20 cellular contexts compared by ENCODE assay signal in genomic region chr1:13604191-13604590, GRCh38. TPM values are rescaled to one million over a fixed set of nuclear protein-coding genes. Genes with fewer than 3 reads are reported as not detected.
DNase-seq lines count a peak whose midpoint lies in the region; ATAC-seq and TF ChIP-seq lines count a peak whose summit lies in the region.
"Had no signal": no experiment of that assay in that cellular context is flagged by ENCODE, and none has a peak within 500 bp of the region (broad histone marks: within the 10 kb centered on the region; RNA-seq: fewer than 3 reads in every experiment).

No MANE protein-coding gene starts in this region.

- H3K36me3 Mint-ChIP-seq in brain (peaks cover 34% of the 10 kb centered on the region), nephron progenitor cell (ENCODE audit: low read depth) (peaks cover 12% of the 10 kb centered on the region)
- H3K36me3 Mint-ChIP-seq in activated CD4-positive, alpha-beta T cell treated with anti-CD3 and anti-CD28 coated beads, Interleukin-2, amount 10 ng/mL, durations not matched to agents 24 days and 14 days (ENCODE audit: low read depth) = no peaks in the 10 kb centered on the region
- H3K36me3 Mint-ChIP-seq: CD4-positive, CD25-positive, alpha-beta regulatory T cell had no signal

- H3K36me3 ChIP-seq in PC-3 (ENCODE audit: low read depth, low read length) = no peaks in the 10 kb centered on the region
- H3K36me3 ChIP-seq: BE2C had no signal

- no peak overlapping the region for H3K4me3 ChIP-seq in PC-3 (ENCODE audit: low read length)

- TF ChIP-seq CTCF in PC-3 (conservative IDR thresholded peaks at IDR 0.05; ENCODE audit: low read depth, low read length) = no peak
- no peak for TF ChIP-seq CTCF in brain (conservative IDR thresholded peaks at IDR 0.05)
- no peak for TF ChIP-seq CTCF in nephron progenitor cell (IDR thresholded peaks at IDR 0.05)

- H3K4me1 Mint-ChIP-seq in brain (peaks cover 19% of the 10 kb centered on the region), nephron progenitor cell (no peaks in the 10 kb centered on the region)
- H3K4me1 Mint-ChIP-seq in activated CD4-positive, alpha-beta T cell treated with anti-CD3 and anti-CD28 coated beads, Interleukin-2, amount 10 ng/mL, durations not matched to agents 24 days and 14 days = no peaks in the 10 kb centered on the region
- H3K4me1 Mint-ChIP-seq: CD4-positive, CD25-positive, alpha-beta regulatory T cell had no signal

- no peaks in the 10 kb centered on the region for H3K9me2 ChIP-seq in PC-3 (replicated peaks; ENCODE audit: low read length)

- peak overlapping the region; percentile 29; the same call in 1 of the 2 replicates for H3K4me2 ChIP-seq in PC-3 (ENCODE audit: low read length)
- H3K4me2 ChIP-seq: KMS-11 had no signal

- H3K27me3 ChIP-seq in PC-3 (ENCODE audit: low read length) = no peaks in the 10 kb centered on the region
- H3K27me3 ChIP-seq: BE2C had no signal

- no peak overlapping the region for H3K4me3 Mint-ChIP-seq in brain
- no peak overlapping the region for H3K4me3 Mint-ChIP-seq in nephron progenitor cell
- H3K4me3 Mint-ChIP-seq in activated CD4-positive, alpha-beta T cell treated with anti-CD3 and anti-CD28 coated beads, Interleukin-2, amount 10 ng/mL, durations not matched to agents 24 days and 14 days = no peak overlapping the region
- H3K4me3 Mint-ChIP-seq: CD4-positive, CD25-positive, alpha-beta regulatory T cell had no signal

- H2AFZ ChIP-seq in PC-3 (ENCODE audit: low read length) = no peak overlapping the region

- no peak for ATAC-seq in PC-3
- no peak for ATAC-seq in HG03196 (IDR thresholded peaks at IDR 0.05; ENCODE audit: unreplicated experiment)
- ATAC-seq: HCT116 had no signal

- H3K27me3 Mint-ChIP-seq in brain = peaks cover 4% of the 10 kb centered on the region
- H3K27me3 Mint-ChIP-seq in nephron progenitor cell (ENCODE audit: low read depth, poor library complexity) = peaks cover 2% of the 10 kb centered on the region
- H3K27me3 Mint-ChIP-seq in activated CD4-positive, alpha-beta T cell treated with anti-CD3 and anti-CD28 coated beads, Interleukin-2, amount 10 ng/mL, durations not matched to agents 24 days and 14 days = no peaks in the 10 kb centered on the region
- H3K27me3 Mint-ChIP-seq: CD4-positive, CD25-positive, alpha-beta regulatory T cell had no signal

- H3K27ac ChIP-seq in PC-3 (ENCODE audit: low read length) = peak overlapping the region; percentile 73
- H3K27ac ChIP-seq: KMS-11 had no signal

- H3F3A ChIP-seq in PC-3 (ENCODE audit: low read length, unreplicated experiment) = no peaks in the 10 kb centered on the region

- no TSS peak for BruUV-seq in PC-3 (replicated peaks; lab: Mats Ljungman, UMichigan)

- no peaks in the 10 kb centered on the region for H3K79me2 ChIP-seq in PC-3 (ENCODE audit: low read length)

- no peaks in the 10 kb centered on the region for H4K20me1 ChIP-seq in PC-3 (ENCODE audit: low read length)

- H3K9me3 Mint-ChIP-seq in brain (no peaks in the 10 kb centered on the region), nephron progenitor cell (no peaks in the 10 kb centered on the region)
- H3K9me3 Mint-ChIP-seq in activated CD4-positive, alpha-beta T cell treated with anti-CD3 and anti-CD28 coated beads, Interleukin-2, amount 10 ng/mL, durations not matched to agents 24 days and 14 days = no peaks in the 10 kb centered on the region

- H3K4me1 ChIP-seq in PC-3 (ENCODE audit: insufficient read depth, low read length) = peaks cover 41% of the 10 kb centered on the region
- H3K4me1 ChIP-seq: BE2C had no signal

- DNase-seq in PC-3 (no peak), nephron progenitor cell (no peak), glomerular visceral epithelial cell (ENCODE audit: extremely low spot score) (no peak)
- no peak for DNase-seq in activated CD4-positive, CD25-positive, alpha-beta regulatory T cell treated with anti-CD3 and anti-CD28 coated beads, Interleukin-2, amount 50 U/mL, for 72 hours
- DNase-seq in activated CD4-positive, alpha-beta T cell treated with anti-CD3 and anti-CD28 coated beads, Interleukin-2, amount 10 ng/mL, durations not matched to agents 24 days and 14 days = no peak
- DNase-seq: BE2C; CD4-positive, CD25-positive, alpha-beta regulatory T cell; EL; GF-D8; IMR-90; MV-4-11; NCI-H1105 treated with DMSO at 0.1 percent for 48 hours; NCI-H2029 treated with DMSO at 0.1 percent for 48 hours; NCI-H226; NCI-H510A treated with DMSO at 0.1 percent for 48 hours; NCI-H748 treated with DMSO at 0.1 percent for 48 hours had no signal

- peak overlapping the region in 4 of 5 experiments; percentile 1 to 34 (median 14) for H3K27ac Mint-ChIP-seq in brain
- peak overlapping the region; percentile 33 for H3K27ac Mint-ChIP-seq in nephron progenitor cell
- no peak overlapping the region for H3K27ac Mint-ChIP-seq in activated CD4-positive, alpha-beta T cell treated with anti-CD3 and anti-CD28 coated beads, Interleukin-2, amount 10 ng/mL, durations not matched to agents 24 days and 14 days

- CTCF ChIA-PET in PC-3 (lab: Charles Lee) = no interaction called here

- H3K9me3 ChIP-seq in PC-3 (ENCODE audit: low read length) = no peaks in the 10 kb centered on the region
- H3K9me3 ChIP-seq: BE2C had no signal

- H3K9ac ChIP-seq in PC-3 (ENCODE audit: low read length) = no peak overlapping the region
- H3K9ac ChIP-seq: KMS-11 had no signal

- POLR2A ChIA-PET in PC-3 (lab: Charles Lee; ENCODE audit: unreplicated experiment) = no interaction called here

- intact Hi-C loops in PC-3 (cut with micrococcal nuclease) = no loop called here
- intact Hi-C loops in activated CD4-positive, alpha-beta T cell treated with anti-CD3 and anti-CD28 coated beads, Interleukin-2, amount 10 ng/mL, durations not matched to agents 24 days and 14 days (cut with micrococcal nuclease) = no loop called here

RNA-seq across cellular contexts. Expression of gene PDPN, which starts 20.6 kb away (rescaled TPM):
- 0.29 and 0.47 TPM in 2 replicates for total RNA-seq in PC-3 (2014; rRNA removed)
- polyA plus RNA-seq in brain (ENCODE audit: insufficient read depth, low read depth, low replicate concordance) = 14.9 TPM
- total RNA-seq in activated CD4-positive, alpha-beta T cell treated with anti-CD3 and anti-CD28 coated beads, Interleukin-2, amount 10 ng/mL, durations not matched to agents 24 days and 14 days = not detected in 2 replicates
- total RNA-seq: CD4-positive, CD25-positive, alpha-beta regulatory T cell; IMR-90 had no signal
- polyA plus RNA-seq: CD4-positive, CD25-positive, alpha-beta regulatory T cell had no signal
